Comparison of ENCODE assay signal across 8 cellular contexts in the genomic region with DNA sequence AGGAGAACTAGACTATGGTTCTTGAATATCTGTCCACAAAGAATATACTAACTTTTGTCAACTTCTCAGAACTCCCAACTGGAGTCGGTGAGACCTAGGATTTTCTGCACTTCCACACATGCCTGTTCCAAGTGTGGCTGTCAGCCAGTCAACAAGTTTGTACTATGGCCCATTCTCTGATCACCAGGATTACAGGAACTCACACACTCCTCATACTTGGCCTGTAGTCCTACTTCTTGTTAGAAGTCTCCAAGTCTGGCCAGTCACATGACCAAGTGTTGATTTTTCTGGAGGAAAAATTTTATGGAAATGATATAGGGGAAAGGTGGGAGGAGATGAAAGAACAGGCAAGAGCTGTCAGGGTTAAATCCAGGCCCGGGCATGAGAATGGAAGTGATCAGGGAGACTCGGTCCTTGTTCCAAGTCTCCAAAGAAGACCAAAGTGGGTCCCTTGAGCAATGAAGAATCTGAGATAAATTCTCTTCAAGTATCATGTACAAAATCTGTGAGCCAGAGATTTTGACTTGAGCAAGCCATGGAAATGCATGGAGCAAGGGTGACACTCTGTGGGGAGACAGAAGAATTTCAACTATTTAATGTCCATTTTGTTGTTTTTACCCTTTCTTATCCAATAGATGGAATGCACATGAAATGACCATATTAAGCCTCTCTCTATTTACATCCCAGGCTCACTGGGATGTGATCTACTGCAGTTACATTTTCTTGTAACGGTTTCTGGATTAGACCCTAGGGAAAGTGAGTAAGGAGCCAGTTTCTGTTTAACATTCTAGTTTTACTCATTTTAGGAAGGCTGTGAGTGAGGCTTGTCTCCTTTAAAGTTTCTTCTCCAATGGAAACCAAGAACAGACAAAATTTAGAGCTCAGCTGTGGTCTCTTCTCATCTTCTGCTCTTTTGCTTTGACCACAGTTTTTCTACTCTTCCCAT.
DNase-seq lines count a peak whose midpoint lies in the region; ATAC-seq and TF ChIP-seq lines count a peak whose summit lies in the region.

No MANE protein-coding gene starts in this region.

- no peaks in the 10 kb centered on the region for H3K9me3 ChIP-seq in OCI-LY7 (ENCODE audit: low read length)
- H3K9me3 ChIP-seq in prostate gland = no peaks in the 10 kb centered on the region

- H3K27ac ChIP-seq in OCI-LY7 (ENCODE audit: low read depth, low read length, poor library complexity, severe bottlenecking) = no peak overlapping the region
- H3K27ac ChIP-seq in prostate gland = no peak overlapping the region

- H3K4me3 ChIP-seq in AG09309 (ENCODE audit: control insufficient read depth, low read depth, low read length) = no peak overlapping the region
- no peak overlapping the region for H3K4me3 ChIP-seq in OCI-LY7 (ENCODE audit: low read depth, low read length, poor library complexity, severe bottlenecking)
- no peak overlapping the region for H3K4me3 ChIP-seq in fibroblast of villous mesenchyme (ENCODE audit: low read depth, low read length)
- H3K4me3 ChIP-seq in prostate gland = no peak overlapping the region

- H3K9me3 Mint-ChIP-seq in activated T-cell treated with anti-CD3 and anti-CD28 coated beads, Interleukin-2, amount 50 U/mL, for 4 hours = no peaks in the 10 kb centered on the region

- 16% methylated on average over 4 of the region's 4 CpGs for WGBS in prostate gland

- H3K4me2 ChIP-seq in OCI-LY7 (ENCODE audit: low read length) = no peak overlapping the region

- TF ChIP-seq CTCF in AG09309 (IDR thresholded peaks at IDR 0.05; ENCODE audit: control insufficient read depth, insufficient read depth, low read depth, low read length, missing control alignments) = peak; percentile 50
- TF ChIP-seq CTCF in OCI-LY7 (conservative IDR thresholded peaks at IDR 0.05; ENCODE audit: low read length) = peak; percentile 64
- peak; percentile 37 for TF ChIP-seq CTCF in fibroblast of villous mesenchyme (IDR thresholded peaks at IDR 0.05; ENCODE audit: insufficient read depth, low read depth, low read length)
- peak in 3 of 4 experiments; percentile 56 to 71 (median 62) for TF ChIP-seq CTCF in prostate gland (IDR thresholded peaks at IDR 0.05)

- no peaks in the 10 kb centered on the region for H3K9me2 ChIP-seq in OCI-LY7 (ENCODE audit: insufficient read depth, low read length)

- H3K4me1 Mint-ChIP-seq in activated T-cell treated with anti-CD3 and anti-CD28 coated beads, Interleukin-2, amount 50 U/mL, for 4 hours (ENCODE audit: low read depth) = no peaks in the 10 kb centered on the region

- CTCF ChIA-PET in HEK293T (lab: Yijun Ruan, JAX) = no interaction called here
- CTCF ChIA-PET in OCI-LY7 (lab: Charles Lee; ENCODE audit: unreplicated experiment) = no interaction called here

- H3K4me1 ChIP-seq in OCI-LY7 (ENCODE audit: insufficient read depth, low read length, poor library complexity, severe bottlenecking) (no peaks in the 10 kb centered on the region), prostate gland (replicated peaks) (no peaks in the 10 kb centered on the region)

- intact Hi-C loops in OCI-LY7 (cut with micrococcal nuclease; ENCODE audit: unreplicated experiment) = no loop called here
- intact Hi-C loops in prostate gland (cut with DNase I) = loop anchor here (5.0 to 10.0 kb wide), 2 partner anchors 281 to 1469 kb away; no protein-coding TSS in a partner anchor

- POLR2A ChIA-PET in HEK293T (lab: Yijun Ruan, JAX) (no interaction called here), OCI-LY7 (lab: Charles Lee) (interaction anchor here (0.5 to 0.7 kb wide), 2 partner anchors 59 to 404 kb away, joined by 3 read pairs; no protein-coding TSS in a partner anchor)

- TF ChIP-seq POLR2A in prostate gland (IDR thresholded peaks at IDR 0.05) = no peak

- H2AFZ ChIP-seq in OCI-LY7 (ENCODE audit: low read length) = no peak overlapping the region

- no peak overlapping the region for H3K4me3 Mint-ChIP-seq in activated T-cell treated with anti-CD3 and anti-CD28 coated beads, Interleukin-2, amount 50 U/mL, for 4 hours

- BruUV-seq in OCI-LY7 (replicated peaks; lab: Mats Ljungman, UMichigan) = no TSS peak

- peaks cover 5% of the 10 kb centered on the region for H3K27me3 Mint-ChIP-seq in activated T-cell treated with anti-CD3 and anti-CD28 coated beads, Interleukin-2, amount 50 U/mL, for 4 hours (ENCODE audit: low read depth)

- H3K36me3 Mint-ChIP-seq in activated T-cell treated with anti-CD3 and anti-CD28 coated beads, Interleukin-2, amount 50 U/mL, for 4 hours (ENCODE audit: insufficient read depth) = no peaks in the 10 kb centered on the region

- H3K36me3 ChIP-seq in OCI-LY7 (ENCODE audit: insufficient read depth, low read length) (no peaks in the 10 kb centered on the region), prostate gland (no peaks in the 10 kb centered on the region)

- H3K27me3 ChIP-seq in prostate gland (replicated peaks; ENCODE audit: insufficient read depth) = no peaks in the 10 kb centered on the region

- DNase-seq in AG09309 (ENCODE audit: low read depth) (peak; percentile 43), HEK293T (ENCODE audit: extremely low spot score) (peak; percentile 48), OCI-LY7 (ENCODE audit: low spot score) (peak; percentile 7), fibroblast of villous mesenchyme (ENCODE audit: low read depth) (peak; percentile 20), prostate gland (ENCODE audit: low spot score) (no peak)
- no peak for DNase-seq in activated T-cell treated with anti-CD3 and anti-CD28 coated beads, Interleukin-2, amount 50 U/mL, for 4 hours
- DNase-seq in activated CD4-positive, alpha-beta T cell treated with anti-CD3 and anti-CD28 coated beads for 1 hour = no peak

- ATAC-seq in activated T-cell treated with anti-CD3 and anti-CD28 coated beads, Interleukin-2, amount 50 U/mL, for 4 hours = no peak
- ATAC-seq in HG03095 (IDR thresholded peaks at IDR 0.05; ENCODE audit: unreplicated experiment) = no peak

- H4K20me1 ChIP-seq in OCI-LY7 (ENCODE audit: insufficient read depth, low read length) = no peaks in the 10 kb centered on the region

- no peaks in the 10 kb centered on the region for H3K79me2 ChIP-seq in OCI-LY7 (ENCODE audit: insufficient read depth, low read depth, low read length)

TF ChIP-seq in HEK293T, 16 proteins besides CTCF, POLR2A, EP300 and RAD21:
- TF ChIP-seq PKNOX1 (IDR thresholded peaks at IDR 0.05) (no peak), ELF4 (IDR thresholded peaks at IDR 0.05) (no peak), HDGF (IDR thresholded peaks at IDR 0.05; ENCODE audit: borderline replicate concordance) (no peak), ZNF384 (IDR thresholded peaks at IDR 0.05) (no peak), TARDBP (IDR thresholded peaks at IDR 0.05) (no peak), SP1 (IDR thresholded peaks at IDR 0.05) (no peak), SUZ12 (IDR thresholded peaks at IDR 0.05) (no peak), FOXK2 (IDR thresholded peaks at IDR 0.05) (no peak), L3MBTL2 (conservative IDR thresholded peaks at IDR 0.05) (no peak), LEF1 (IDR thresholded peaks at IDR 0.05; ENCODE audit: borderline replicate concordance) (no peak), ARNT (IDR thresholded peaks at IDR 0.05) (no peak), FOXA1 (IDR thresholded peaks at IDR 0.05) (no peak), BHLHE40 (IDR thresholded peaks at IDR 0.05; ENCODE audit: borderline replicate concordance) (no peak), CTBP1 (IDR thresholded peaks at IDR 0.05; ENCODE audit: borderline replicate concordance) (no peak)

Comparison
In these comparisons a context has a peak if more than half of its experiments do, and no peak if none do; other contexts are left out.
1. DNase-seq: peak in AG09309 (single experiment), HEK293T (single experiment), OCI-LY7 (single experiment) and fibroblast of villous mesenchyme (single experiment); none in prostate gland (single experiment), activated T-cell treated with anti-CD3 and anti-CD28 coated beads, Interleukin-2, amount 50 U/mL, for 4 hours (single experiment) and activated CD4-positive, alpha-beta T cell treated with anti-CD3 and anti-CD28 coated beads for 1 hour (single experiment).
2. Peak in every context shown above with its lines, with median percentiles within 50 percentile points of each other: CTCF ChIP-seq.